28 cellular contexts compared by ENCODE assay signal in the genomic region with DNA sequence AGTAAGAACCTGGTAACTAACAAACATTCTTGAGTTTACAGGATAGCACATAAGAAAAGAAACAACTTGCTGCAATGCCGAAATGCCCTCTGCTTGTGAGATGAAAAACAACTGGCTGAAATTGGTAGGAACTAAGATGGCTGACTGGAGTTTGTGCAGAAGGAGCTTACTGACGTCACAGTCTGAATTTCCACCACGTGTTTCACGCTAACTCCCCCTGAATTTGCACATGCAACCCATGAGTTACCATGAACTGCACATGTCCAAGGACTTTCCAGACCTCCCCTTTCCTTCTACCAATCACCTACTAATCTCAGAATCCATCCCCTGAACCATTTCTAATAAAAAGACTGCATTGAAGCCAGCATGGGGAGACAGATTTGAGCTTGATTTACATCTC.
"Had no signal": no experiment of that assay in that cellular context is flagged by ENCODE, and none has a peak within 500 bp of the region (broad histone marks: within the 10 kb centered on the region; RNA-seq: fewer than 3 reads in every experiment).

No MANE protein-coding gene starts in this region.

- H3K4me3 ChIP-seq: adrenal gland, body of pancreas, coronary artery, dorsolateral prefrontal cortex had no signal

- FAIRE-seq: frontal cortex had no signal

- H3K27ac ChIP-seq: adrenal gland, body of pancreas had no signal

- H3K36me3 ChIP-seq: adrenal gland had no signal

- H3K27me3 ChIP-seq: adrenal gland, body of pancreas, dorsolateral prefrontal cortex had no signal

- H3K4me1 ChIP-seq: adrenal gland, body of pancreas had no signal

- H3K9me3 ChIP-seq: adrenal gland, body of pancreas had no signal

- DNase-seq: activated CD4-positive, alpha-beta memory T cell treated with anti-CD3 and anti-CD28 coated beads for 36 hours; activated CD4-positive, alpha-beta T cell treated with anti-CD3 and anti-CD28 coated beads for 36 hours; activated CD4-positive, alpha-beta T cell treated with anti-CD3 and anti-CD28 coated beads, Interleukin-2, amount 10 ng/mL, durations not matched to agents 24 days and 14 days; activated CD4-positive, CD25-positive, alpha-beta regulatory T cell; activated CD4-positive, CD25-positive, alpha-beta regulatory T cell treated with anti-CD3 and anti-CD28 coated beads, Interleukin-2, amount 50 U/mL, for 72 hours; activated CD8-positive, alpha-beta memory T cell treated with anti-CD3 and anti-CD28 coated beads, Interleukin-2, amount 10 ng/mL, durations not matched to agents 7 days and 5 days; activated CD8-positive, alpha-beta memory T cell treated with anti-CD3 and anti-CD28 coated beads, Interleukin-2, amount 50 U/mL, for 4 hours; activated CD8-positive, alpha-beta T cell treated with anti-CD3 and anti-CD28 coated beads, Interleukin-2, amount 10 ng/mL, durations not matched to agents 7 days and 5 days; activated effector memory CD4-positive, alpha-beta T cell treated with anti-CD3 and anti-CD28 coated beads, Interleukin-2, amount 50 U/mL, for 16 hours; activated naive CD4-positive, alpha-beta T cell treated with anti-CD3 and anti-CD28 coated beads for 36 hours; activated naive CD8-positive, alpha-beta T cell treated with anti-CD3 and anti-CD28 coated beads for 36 hours; activated naive CD8-positive, alpha-beta T cell treated with anti-CD3 and anti-CD28 coated beads, Interleukin-2, amount 50 U/mL, for 24 hours; activated T-cell treated with anti-CD3 and anti-CD28 coated beads, Interleukin-2, amount 50 U/mL, for 1 hour; activated T-cell treated with anti-CD3 and anti-CD28 coated beads, Interleukin-2, amount 50 U/mL, for 48 hours; adrenal gland; amygdala; aorta; body of pancreas; central memory CD4-positive, alpha-beta T cell; cerebellar nuclear complex; dorsolateral prefrontal cortex; effector memory CD4-positive, alpha-beta T cell; endodermal cell; foreskin fibroblast; T-helper 17 cell had no signal

- ATAC-seq: activated CD4-positive, alpha-beta T cell treated with anti-CD3 and anti-CD28 coated beads for 36 hours; activated CD8-positive, alpha-beta memory T cell treated with anti-CD3 and anti-CD28 coated beads, Interleukin-2, amount 10 ng/mL, durations not matched to agents 7 days and 5 days; activated CD8-positive, alpha-beta T cell treated with anti-CD3 and anti-CD28 coated beads, Interleukin-2, amount 10 ng/mL, durations not matched to agents 7 days and 5 days; activated naive CD8-positive, alpha-beta T cell treated with anti-CD3 and anti-CD28 coated beads, Interleukin-2, amount 50 U/mL, for 24 hours; body of pancreas; esophagus mucosa; T-helper 17 cell had no signal
